In genomic region chr2:86256300-86256699, GRCh38 we compare ENCODE assay signal across 25 cellular contexts.
"Had no signal": no experiment of that assay in that cellular context is flagged by ENCODE, and none has a peak within 500 bp of the region (broad histone marks: within the 10 kb centered on the region; RNA-seq: fewer than 3 reads in every experiment).

No MANE protein-coding gene starts in this region.

- H3K79me2 ChIP-seq: parathyroid adenoma had no signal

- H3K4me1 ChIP-seq: parathyroid adenoma, vagina had no signal

- H3K36me3 ChIP-seq: neural progenitor cell, thyroid gland, vagina had no signal

- FAIRE-seq: colon, frontal cortex, kidney, small intestine had no signal

- H3K27ac ChIP-seq: epithelial cell of prostate, neural progenitor cell, parathyroid adenoma, thyroid gland, vagina had no signal

- H3K27me3 ChIP-seq: neural progenitor cell, right atrium auricular region, thyroid gland, vagina had no signal

- ATAC-seq: esophagus mucosa; heart right ventricle; left lobe of liver; naive thymus-derived CD4-positive, alpha-beta T cell; stimulated activated naive B cell treated with anti-CD40 and anti-IgM and Interleukin-4, amounts not matched to agents 10 μg/mL and 1 μg/mL and 100 μg/mL, for 72 hours had no signal

- H3K4me2 ChIP-seq: neural progenitor cell had no signal

- H3K9ac ChIP-seq: neural progenitor cell, parathyroid adenoma had no signal

- H2AFZ ChIP-seq: neural progenitor cell, parathyroid adenoma had no signal

- DNase-seq: caudate nucleus; effector CD8-positive, alpha-beta T cell; endodermal cell; heart right ventricle; hippocampal formation; immature natural killer cell; kidney; mesenchymal stem cell; midbrain; small intestine; stimulated activated CD4-positive, alpha-beta T cell treated with anti-CD3 and anti-CD28 coated beads, Interleukin-15, amount 100 ng/mL, for 24 hours; stimulated activated CD4-positive, alpha-beta T cell treated with anti-CD3 and anti-CD28 coated beads, Interleukin-2, amount 100 ng/mL, for 48 hours; stimulated activated naive B cell treated with anti-CD40 and anti-IgM and Interleukin-4, amounts not matched to agents 10 μg/mL and 1 μg/mL and 100 μg/mL, for 72 hours; thyroid gland; trophoblast cell had no signal

- H3K9me3 ChIP-seq: heart right ventricle, right atrium auricular region, thyroid gland, vagina had no signal

- H3K4me3 ChIP-seq: heart right ventricle, neural progenitor cell, right atrium auricular region, thyroid gland, vagina had no signal
